ENCODE assay signal across 8 cellular contexts in the genomic region with DNA sequence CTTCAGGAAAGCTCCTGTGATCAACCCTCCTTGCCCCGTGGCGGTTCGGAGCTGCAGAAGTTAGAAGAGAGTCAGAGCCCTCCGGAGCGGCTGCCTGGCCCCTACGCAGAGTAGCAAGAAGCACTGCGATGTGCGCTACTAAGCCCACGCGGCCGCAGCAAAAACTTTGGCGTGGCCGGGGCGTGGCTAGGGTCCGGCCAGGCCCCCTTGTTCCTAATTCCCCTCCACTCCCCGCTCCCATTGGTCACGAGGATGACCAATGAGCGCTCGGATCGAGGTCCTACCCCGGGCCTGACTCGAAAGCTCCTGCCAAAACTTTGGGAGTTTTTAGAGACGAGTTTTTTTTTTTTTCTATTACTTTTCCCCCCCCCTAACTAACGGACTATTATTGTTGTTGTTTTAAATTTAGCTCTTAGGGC. TPM values are rescaled to one million over a fixed set of nuclear protein-coding genes. Genes with fewer than 3 reads are reported as not detected.
DNase-seq lines count a peak whose midpoint lies in the region; ATAC-seq, FAIRE-seq and TF ChIP-seq lines count a peak whose summit lies in the region.

A gene with protein sequence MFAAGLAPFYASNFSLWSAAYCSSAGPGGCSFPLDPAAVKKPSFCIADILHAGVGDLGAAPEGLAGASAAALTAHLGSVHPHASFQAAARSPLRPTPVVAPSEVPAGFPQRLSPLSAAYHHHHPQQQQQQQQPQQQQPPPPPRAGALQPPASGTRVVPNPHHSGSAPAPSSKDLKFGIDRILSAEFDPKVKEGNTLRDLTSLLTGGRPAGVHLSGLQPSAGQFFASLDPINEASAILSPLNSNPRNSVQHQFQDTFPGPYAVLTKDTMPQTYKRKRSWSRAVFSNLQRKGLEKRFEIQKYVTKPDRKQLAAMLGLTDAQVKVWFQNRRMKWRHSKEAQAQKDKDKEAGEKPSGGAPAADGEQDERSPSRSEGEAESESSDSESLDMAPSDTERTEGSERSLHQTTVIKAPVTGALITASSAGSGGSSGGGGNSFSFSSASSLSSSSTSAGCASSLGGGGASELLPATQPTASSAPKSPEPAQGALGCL (plus strand): TSS at position 354 of the 419 bp plus-strand sequence. CDS start 415 bp downstream, outside the sequence.

- H3K9me3 ChIP-seq in Karpas-422 (ENCODE audit: low read length) = no peaks in the 10 kb centered on the region

- H3K4me2 ChIP-seq in Karpas-422 (ENCODE audit: low read depth, low read length, poor library complexity, severe bottlenecking) = no peak within 1 kb of the TSS

- no peaks in the 10 kb centered on the region for H3K27me3 ChIP-seq in Karpas-422 (ENCODE audit: low read length)

- peaks cover 42% of the 10 kb centered on the region for H3K4me1 Mint-ChIP-seq in HFFc6 (ENCODE audit: low read depth)
- peaks cover 31% of the 10 kb centered on the region for H3K4me1 Mint-ChIP-seq in activated T-helper 2 cell treated with anti-CD3 and anti-CD28 coated beads, Interferon-gamma antibody, Interleukin-2, Interleukin-4, amounts not matched to agents 10 μg/mL and 5 μg/mL and 100 μg/mL, durations not matched to agents 14 hours and 24 hours and 36 hours (ENCODE audit: low read depth)
- peaks cover 26% of the 10 kb centered on the region in 2 donors for H3K4me1 Mint-ChIP-seq in natural killer cell treated with Interleukin-12 subunit alpha and Interleukin-12 subunit beta and Interleukin-15 and Interleukin-18, amount 100 ng/mL, for 72 hours (ENCODE audit: low read depth in 2 of 2)

- peaks cover 3% of the 10 kb centered on the region; the same call in 1 of the 2 replicates for H3K27me3 Mint-ChIP-seq in HFFc6 (ENCODE audit: insufficient read depth)
- peaks cover 70% of the 10 kb centered on the region for H3K27me3 Mint-ChIP-seq in activated T-helper 2 cell treated with anti-CD3 and anti-CD28 coated beads, Interferon-gamma antibody, Interleukin-2, Interleukin-4, amounts not matched to agents 10 μg/mL and 5 μg/mL and 100 μg/mL, durations not matched to agents 14 hours and 24 hours and 36 hours (ENCODE audit: low read depth)
- peaks cover 46 to 60% of the 10 kb centered on the region in 2 donors for H3K27me3 Mint-ChIP-seq in natural killer cell treated with Interleukin-12 subunit alpha and Interleukin-12 subunit beta and Interleukin-15 and Interleukin-18, amount 100 ng/mL, for 72 hours

- peak within 1 kb of the TSS; percentile 97 for H3K4me3 Mint-ChIP-seq in HFFc6
- peak within 1 kb of the TSS; percentile 85 for H3K4me3 Mint-ChIP-seq in activated T-helper 2 cell treated with anti-CD3 and anti-CD28 coated beads, Interferon-gamma antibody, Interleukin-2, Interleukin-4, amounts not matched to agents 10 μg/mL and 5 μg/mL and 100 μg/mL, durations not matched to agents 14 hours and 24 hours and 36 hours (ENCODE audit: low read depth)
- H3K4me3 Mint-ChIP-seq in natural killer cell treated with Interleukin-12 subunit alpha and Interleukin-12 subunit beta and Interleukin-15 and Interleukin-18, amount 100 ng/mL, for 72 hours = peak within 1 kb of the TSS; percentile 84

- H3K27ac Mint-ChIP-seq in HFFc6 = peak within 1 kb of the TSS; percentile 88
- H3K27ac Mint-ChIP-seq in activated T-helper 2 cell treated with anti-CD3 and anti-CD28 coated beads, Interferon-gamma antibody, Interleukin-2, Interleukin-4, amounts not matched to agents 10 μg/mL and 5 μg/mL and 100 μg/mL, durations not matched to agents 14 hours and 24 hours and 36 hours = peak within 1 kb of the TSS; percentile 78
- H3K27ac Mint-ChIP-seq in natural killer cell treated with Interleukin-12 subunit alpha and Interleukin-12 subunit beta and Interleukin-15 and Interleukin-18, amount 100 ng/mL, for 72 hours = peak within 1 kb of the TSS; percentile 35 to 62

- ATAC-seq in natural killer cell treated with Interleukin-12 subunit alpha and Interleukin-12 subunit beta and Interleukin-15 and Interleukin-18, amount 100 ng/mL, for 72 hours = peak; percentile 84

- H3K79me2 ChIP-seq in Karpas-422 (ENCODE audit: low read length) = no peaks in the 10 kb centered on the region

- no peaks in the 10 kb centered on the region for H4K20me1 ChIP-seq in Karpas-422 (ENCODE audit: insufficient read depth, low read depth, low read length)

- H3K4me3 ChIP-seq in Karpas-422 (ENCODE audit: low read length) = no peak within 1 kb of the TSS

- TF ChIP-seq CTCF in HFFc6 (IDR thresholded peaks at IDR 0.05) = peak; percentile 13; the same call in 1 of the 2 replicates

- H3K9ac ChIP-seq in Karpas-422 (ENCODE audit: low read length) = no peak within 1 kb of the TSS

- H3K4me1 ChIP-seq in Karpas-422 (ENCODE audit: low read length) = no peaks in the 10 kb centered on the region

- peaks cover 42% of the 10 kb centered on the region for H3K36me3 Mint-ChIP-seq in HFFc6 (ENCODE audit: low read depth)
- H3K36me3 Mint-ChIP-seq in activated T-helper 2 cell treated with anti-CD3 and anti-CD28 coated beads, Interferon-gamma antibody, Interleukin-2, Interleukin-4, amounts not matched to agents 10 μg/mL and 5 μg/mL and 100 μg/mL, durations not matched to agents 14 hours and 24 hours and 36 hours (ENCODE audit: low read depth) = peaks cover 25% of the 10 kb centered on the region
- H3K36me3 Mint-ChIP-seq in natural killer cell treated with Interleukin-12 subunit alpha and Interleukin-12 subunit beta and Interleukin-15 and Interleukin-18, amount 100 ng/mL, for 72 hours = peaks cover 5% of the 10 kb centered on the region

- no peak within 1 kb of the TSS for H3K27ac ChIP-seq in Karpas-422 (ENCODE audit: low read length)

- DNase-seq in stimulated activated CD4-positive, alpha-beta T cell treated with anti-CD3 and anti-CD28 coated beads, Interleukin-15, amount 100 ng/mL, for 24 hours = peak; percentile 48
- DNase-seq in stimulated activated CD4-positive, alpha-beta T cell treated with anti-CD3 and anti-CD28 coated beads, Interleukin-1b, Interleukin-23, amount 100 ng/mL, for 48 hours = no peak
- DNase-seq in HFFc6 = peak; percentile 84
- DNase-seq in NCI-H1048 (lab: John Stamatoyannopoulos, UW) = peak; percentile 80
- DNase-seq in activated T-helper 2 cell treated with anti-CD3 and anti-CD28 coated beads, Interferon-gamma antibody, Interleukin-2, Interleukin-4, amounts not matched to agents 10 μg/mL and 5 μg/mL and 100 μg/mL, durations not matched to agents 14 hours and 24 hours and 36 hours (ENCODE audit: low spot score) = peak; percentile 15
- DNase-seq in frontal cortex (ENCODE audit: low spot score in 2 of 2) = peak; percentile 83
- peak; percentile 64 for DNase-seq in natural killer cell treated with Interleukin-12 subunit alpha and Interleukin-12 subunit beta and Interleukin-15 and Interleukin-18, amount 100 ng/mL, for 72 hours (ENCODE audit: low spot score)
- DNase-seq in Karpas-422 = no peak

- H3K9me2 ChIP-seq in Karpas-422 (replicated peaks; ENCODE audit: insufficient read depth, low read length) = no peaks in the 10 kb centered on the region

- intact Hi-C loops in activated T-helper 2 cell treated with anti-CD3 and anti-CD28 coated beads, Interferon-gamma antibody, Interleukin-2, Interleukin-4, amounts not matched to agents 10 μg/mL and 5 μg/mL and 100 μg/mL, durations not matched to agents 14 hours and 24 hours and 36 hours (cut with micrococcal nuclease) = loop anchor here (1.0 to 10.0 kb wide), 6 partner anchors 14 to 1736 kb away; a partner anchor contains a TSS

- H3K36me3 ChIP-seq in Karpas-422 (ENCODE audit: insufficient read depth, low read length) = no peaks in the 10 kb centered on the region

- H3K9me3 Mint-ChIP-seq in HFFc6 = peaks cover 6% of the 10 kb centered on the region; the same call in 1 of the 2 replicates
- no peaks in the 10 kb centered on the region for H3K9me3 Mint-ChIP-seq in activated T-helper 2 cell treated with anti-CD3 and anti-CD28 coated beads, Interferon-gamma antibody, Interleukin-2, Interleukin-4, amounts not matched to agents 10 μg/mL and 5 μg/mL and 100 μg/mL, durations not matched to agents 14 hours and 24 hours and 36 hours
- no peaks in the 10 kb centered on the region for H3K9me3 Mint-ChIP-seq in natural killer cell treated with Interleukin-12 subunit alpha and Interleukin-12 subunit beta and Interleukin-15 and Interleukin-18, amount 100 ng/mL, for 72 hours

- no peak for FAIRE-seq in frontal cortex (lab: Jason Lieb, UNC)

- no peak within 1 kb of the TSS for H2AFZ ChIP-seq in Karpas-422 (ENCODE audit: low read length)

RNA-seq across cellular contexts. Expression of the gene that starts here (rescaled TPM):
- 10 to 100 TPM in 5 of 6 experiments, 1 to 10 TPM in 1; 9.9 to 14.3 (median 11.3) TPM for total RNA-seq in HFFc6 (2021; fragmentation: NEBNext Ultra II Directional; extraction: Animal tissue kit (Norgen Biotek cat#: 25700))
- total RNA-seq in activated T-helper 2 cell treated with anti-CD3 and anti-CD28 coated beads, Interferon-gamma antibody, Interleukin-2, Interleukin-4, amounts not matched to agents 10 μg/mL and 5 μg/mL and 100 μg/mL, durations not matched to agents 14 hours and 24 hours and 36 hours = 8.2 and 10.4 TPM in 2 replicates
- 0.82 TPM for total RNA-seq in frontal cortex
- total RNA-seq in natural killer cell treated with Interleukin-12 subunit alpha and Interleukin-12 subunit beta and Interleukin-15 and Interleukin-18, amount 100 ng/mL, for 72 hours = 1 to 10 TPM; 3.9 to 5.5 TPM
- not detected in 2 replicates for total RNA-seq in Karpas-422 (2014; rRNA removed; shearing (Covaris generic); ENCODE audit: low replicate concordance)

Comparison
In these comparisons a context has a peak if more than half of its experiments do, and no peak if none do; other contexts are left out.
1. DNase-seq: peak in stimulated activated CD4-positive, alpha-beta T cell treated with anti-CD3 and anti-CD28 coated beads, Interleukin-15, amount 100 ng/mL, for 24 hours (single experiment), HFFc6 (single experiment), NCI-H1048 (single experiment), activated T-helper 2 cell treated with anti-CD3 and anti-CD28 coated beads, Interferon-gamma antibody, Interleukin-2, Interleukin-4, amounts not matched to agents 10 μg/mL and 5 μg/mL and 100 μg/mL, durations not matched to agents 14 hours and 24 hours and 36 hours (single experiment) and natural killer cell treated with Interleukin-12 subunit alpha and Interleukin-12 subunit beta and Interleukin-15 and Interleukin-18, amount 100 ng/mL, for 72 hours (single experiment); none in stimulated activated CD4-positive, alpha-beta T cell treated with anti-CD3 and anti-CD28 coated beads, Interleukin-1b, Interleukin-23, amount 100 ng/mL, for 48 hours (single experiment) and Karpas-422 (single experiment).
2. Peak in DNase-seq in frontal cortex; RNA of the gene not detected or under 1 TPM.
3. Peak in every context shown above with its lines, with median percentiles within 50 percentile points of each other: H3K27ac Mint-ChIP-seq and H3K4me3 Mint-ChIP-seq.